ENCODE assay signal across 37 cellular contexts in the genomic region with DNA sequence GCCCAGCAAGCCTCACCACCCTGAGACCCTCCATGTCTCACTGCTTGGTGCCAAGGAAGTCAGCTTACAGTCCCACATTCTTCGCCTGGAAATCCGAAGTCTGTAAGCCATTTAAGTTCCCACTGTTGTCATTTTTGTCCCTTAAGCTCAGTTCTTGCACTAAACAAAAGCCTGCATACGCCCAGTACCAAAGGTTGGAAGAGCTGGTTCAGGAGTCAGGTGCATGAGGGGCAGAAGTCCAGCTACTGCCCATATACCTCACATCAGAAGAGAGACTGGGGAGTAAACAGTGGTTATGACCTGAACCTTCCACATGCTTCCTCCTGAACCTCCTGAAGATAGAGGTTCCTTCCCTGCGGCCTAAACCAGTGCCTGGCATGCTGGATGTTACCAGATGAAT.
"Had no signal": no experiment of that assay in that cellular context is flagged by ENCODE, and none has a peak within 500 bp of the region (broad histone marks: within the 10 kb centered on the region; RNA-seq: fewer than 3 reads in every experiment).

No MANE protein-coding gene starts in this region.

- ATAC-seq: activated CD8-positive, alpha-beta T cell treated with anti-CD3 and anti-CD28 coated beads for 36 hours; activated naive CD8-positive, alpha-beta T cell treated with anti-CD3 and anti-CD28 coated beads, Interleukin-2, amount 50 U/mL, for 24 hours had no signal

- H3K27ac Mint-ChIP-seq: activated B cell treated with CpG ODN at 0.5 μM for 24 hours; activated CD4-positive, alpha-beta memory T cell treated with anti-CD3 and anti-CD28 coated beads for 36 hours; activated CD4-positive, alpha-beta T cell treated with anti-CD3 and anti-CD28 coated beads, Interleukin-2, amount 10 ng/mL, durations not matched to agents 24 days and 14 days; activated CD8-positive, alpha-beta T cell treated with anti-CD3 and anti-CD28 coated beads for 36 hours; activated naive CD4-positive, alpha-beta T cell treated with anti-CD3 and anti-CD28 coated beads, Interleukin-2, amount 10 ng/mL, durations not matched to agents 7 days and 5 days; activated naive CD4-positive, alpha-beta T cell treated with anti-CD3 and anti-CD28 coated beads, Interleukin-2, amount 50 U/mL, for 24 hours; activated naive CD8-positive, alpha-beta T cell; activated naive CD8-positive, alpha-beta T cell treated with anti-CD3 and anti-CD28 coated beads, Interleukin-2, amount 10 ng/mL, durations not matched to agents 7 days and 5 days; activated naive CD8-positive, alpha-beta T cell treated with anti-CD3 and anti-CD28 coated beads, Interleukin-2, amount 50 U/mL, for 24 hours; activated T-helper 2 cell treated with anti-CD3 and anti-CD28 coated beads, Interferon-gamma antibody, Interleukin-2, Interleukin-4, amounts not matched to agents 10 μg/mL and 5 μg/mL and 100 μg/mL, durations not matched to agents 14 hours and 24 hours and 36 hours; T-helper 1 cell treated with Interleukin-12 subunit alpha and Interleukin-12 subunit beta and Interleukin-4 antibody, amounts not matched to agents 30 μg/mL and 1 μg/mL, for 36 hours; T-helper 2 cell treated with Interferon-gamma antibody and Interleukin-4, amounts not matched to agents 5 μg/mL and 100 μg/mL, for 36 hours had no signal

- H3K9me3 ChIP-seq: ascending aorta had no signal

- FAIRE-seq: bronchial epithelial cell, TTC549 had no signal

- H3K36me3 ChIP-seq: ascending aorta, cardiac muscle cell had no signal

- H3K36me3 Mint-ChIP-seq: activated CD4-positive, alpha-beta memory T cell treated with anti-CD3 and anti-CD28 coated beads for 36 hours; activated naive CD4-positive, alpha-beta T cell treated with anti-CD3 and anti-CD28 coated beads, Interleukin-2, amount 10 ng/mL, durations not matched to agents 7 days and 5 days had no signal

- H3K27me3 ChIP-seq: ascending aorta, cardiac muscle cell had no signal

- H3K4me1 ChIP-seq: ascending aorta had no signal

- H3K9me3 Mint-ChIP-seq: activated B cell treated with CpG ODN at 0.5 μM for 24 hours; activated CD4-positive, alpha-beta memory T cell treated with anti-CD3 and anti-CD28 coated beads for 36 hours; activated CD4-positive, alpha-beta T cell treated with anti-CD3 and anti-CD28 coated beads, Interleukin-2, amount 10 ng/mL, durations not matched to agents 24 days and 14 days; activated CD8-positive, alpha-beta T cell treated with anti-CD3 and anti-CD28 coated beads for 36 hours; activated naive CD4-positive, alpha-beta T cell treated with anti-CD3 and anti-CD28 coated beads, Interleukin-2, amount 10 ng/mL, durations not matched to agents 7 days and 5 days; activated naive CD4-positive, alpha-beta T cell treated with anti-CD3 and anti-CD28 coated beads, Interleukin-2, amount 50 U/mL, for 24 hours; activated naive CD8-positive, alpha-beta T cell treated with anti-CD3 and anti-CD28 coated beads, Interleukin-2, amount 10 ng/mL, durations not matched to agents 7 days and 5 days; activated naive CD8-positive, alpha-beta T cell treated with anti-CD3 and anti-CD28 coated beads, Interleukin-2, amount 50 U/mL, for 24 hours; activated T-helper 2 cell treated with anti-CD3 and anti-CD28 coated beads, Interferon-gamma antibody, Interleukin-2, Interleukin-4, amounts not matched to agents 10 μg/mL and 5 μg/mL and 100 μg/mL, durations not matched to agents 14 hours and 24 hours and 36 hours; central memory CD8-positive, alpha-beta T cell; T-helper 1 cell treated with Interleukin-12 subunit alpha and Interleukin-12 subunit beta and Interleukin-4 antibody, amounts not matched to agents 30 μg/mL and 1 μg/mL, for 36 hours; T-helper 2 cell treated with Interferon-gamma antibody and Interleukin-4, amounts not matched to agents 5 μg/mL and 100 μg/mL, for 36 hours had no signal

- H3K4me3 ChIP-seq: ascending aorta, cardiac muscle cell had no signal

- DNase-seq: activated B cell treated with CpG ODN at 0.5 μM for 24 hours; activated CD4-positive, alpha-beta memory T cell treated with anti-CD3 and anti-CD28 coated beads for 36 hours; activated CD4-positive, alpha-beta T cell treated with anti-CD3 and anti-CD28 coated beads for 4 hours; activated CD4-positive, alpha-beta T cell treated with anti-CD3 and anti-CD28 coated beads, Interleukin-2, amount 10 ng/mL, durations not matched to agents 24 days and 14 days; activated CD4-positive, alpha-beta T cell treated with anti-CD3 and anti-CD28 coated beads, Interleukin-2, amount 50 U/mL, for 1 hour; activated CD4-positive, alpha-beta T cell treated with anti-CD3 and anti-CD28 coated beads, Interleukin-2, amount 50 U/mL, for 4 hours; activated CD4-positive, CD25-positive, alpha-beta regulatory T cell treated with anti-CD3 and anti-CD28 coated beads, Interleukin-2, amount 50 U/mL, for 72 hours; activated CD8-positive, alpha-beta memory T cell treated with anti-CD3 and anti-CD28 coated beads, Interleukin-2, amount 50 U/mL, for 4 hours; activated CD8-positive, alpha-beta T cell treated with anti-CD3 and anti-CD28 coated beads for 36 hours; activated effector memory CD4-positive, alpha-beta T cell treated with Interleukin-2 at 50 U/mL for 16 hours; activated gamma-delta T cell; activated naive CD4-positive, alpha-beta T cell treated with anti-CD3 and anti-CD28 coated beads, Interleukin-2, amount 10 ng/mL, durations not matched to agents 7 days and 5 days; activated naive CD4-positive, alpha-beta T cell treated with Interleukin-2 at 50 U/mL for 16 hours; activated naive CD8-positive, alpha-beta T cell treated with anti-CD3 and anti-CD28 coated beads, Interleukin-2, amount 10 ng/mL, durations not matched to agents 7 days and 5 days; activated naive CD8-positive, alpha-beta T cell treated with anti-CD3 and anti-CD28 coated beads, Interleukin-2, amount 50 U/mL, for 24 hours; activated T-cell treated with anti-CD3 and anti-CD28 coated beads for 4 hours; activated T-cell treated with anti-CD3 and anti-CD28 coated beads, Interleukin-2, amount 50 U/mL, for 1 hour; activated T-cell treated with anti-CD3 and anti-CD28 coated beads, Interleukin-2, amount 50 U/mL, for 48 hours; amygdala; anterior cingulate cortex; caudate nucleus; cerebellar nuclear complex; T-helper 1 cell; T-helper 2 cell; T-helper 9 cell had no signal

- H3K27ac ChIP-seq: ascending aorta, cardiac muscle cell, VCaP had no signal

- H3K4me3 Mint-ChIP-seq: activated B cell treated with CpG ODN at 0.5 μM for 24 hours; activated CD4-positive, alpha-beta memory T cell treated with anti-CD3 and anti-CD28 coated beads for 36 hours; activated CD4-positive, alpha-beta T cell treated with anti-CD3 and anti-CD28 coated beads, Interleukin-2, amount 10 ng/mL, durations not matched to agents 24 days and 14 days; activated CD8-positive, alpha-beta T cell treated with anti-CD3 and anti-CD28 coated beads for 36 hours; activated naive CD4-positive, alpha-beta T cell treated with anti-CD3 and anti-CD28 coated beads, Interleukin-2, amount 10 ng/mL, durations not matched to agents 7 days and 5 days; activated naive CD4-positive, alpha-beta T cell treated with anti-CD3 and anti-CD28 coated beads, Interleukin-2, amount 50 U/mL, for 24 hours; activated naive CD8-positive, alpha-beta T cell; activated naive CD8-positive, alpha-beta T cell treated with anti-CD3 and anti-CD28 coated beads, Interleukin-2, amount 10 ng/mL, durations not matched to agents 7 days and 5 days; activated naive CD8-positive, alpha-beta T cell treated with anti-CD3 and anti-CD28 coated beads, Interleukin-2, amount 50 U/mL, for 24 hours; brain; central memory CD8-positive, alpha-beta T cell; T-helper 1 cell treated with Interleukin-12 subunit alpha and Interleukin-12 subunit beta and Interleukin-4 antibody, amounts not matched to agents 30 μg/mL and 1 μg/mL, for 36 hours; T-helper 2 cell treated with Interferon-gamma antibody and Interleukin-4, amounts not matched to agents 5 μg/mL and 100 μg/mL, for 36 hours had no signal

- H3K27me3 Mint-ChIP-seq: activated CD4-positive, alpha-beta memory T cell treated with anti-CD3 and anti-CD28 coated beads for 36 hours; activated CD4-positive, alpha-beta T cell treated with anti-CD3 and anti-CD28 coated beads, Interleukin-2, amount 10 ng/mL, durations not matched to agents 24 days and 14 days; activated CD8-positive, alpha-beta T cell treated with anti-CD3 and anti-CD28 coated beads for 36 hours; activated naive CD4-positive, alpha-beta T cell treated with anti-CD3 and anti-CD28 coated beads, Interleukin-2, amount 10 ng/mL, durations not matched to agents 7 days and 5 days; activated naive CD4-positive, alpha-beta T cell treated with anti-CD3 and anti-CD28 coated beads, Interleukin-2, amount 50 U/mL, for 24 hours; activated naive CD8-positive, alpha-beta T cell treated with anti-CD3 and anti-CD28 coated beads, Interleukin-2, amount 10 ng/mL, durations not matched to agents 7 days and 5 days; activated naive CD8-positive, alpha-beta T cell treated with anti-CD3 and anti-CD28 coated beads, Interleukin-2, amount 50 U/mL, for 24 hours; central memory CD8-positive, alpha-beta T cell had no signal

- H3K4me1 Mint-ChIP-seq: activated B cell treated with CpG ODN at 0.5 μM for 24 hours; activated CD4-positive, alpha-beta T cell treated with anti-CD3 and anti-CD28 coated beads, Interleukin-2, amount 10 ng/mL, durations not matched to agents 24 days and 14 days; activated naive CD4-positive, alpha-beta T cell treated with anti-CD3 and anti-CD28 coated beads, Interleukin-2, amount 10 ng/mL, durations not matched to agents 7 days and 5 days; activated naive CD4-positive, alpha-beta T cell treated with anti-CD3 and anti-CD28 coated beads, Interleukin-2, amount 50 U/mL, for 24 hours; activated naive CD8-positive, alpha-beta T cell treated with anti-CD3 and anti-CD28 coated beads, Interleukin-2, amount 10 ng/mL, durations not matched to agents 7 days and 5 days; activated naive CD8-positive, alpha-beta T cell treated with anti-CD3 and anti-CD28 coated beads, Interleukin-2, amount 50 U/mL, for 24 hours; central memory CD8-positive, alpha-beta T cell had no signal
